In genomic region chr15:31215490-31216209, GRCh38 we compare ENCODE assay signal across 8 cellular contexts.
DNase-seq lines count a peak whose midpoint lies in the region; ATAC-seq and TF ChIP-seq lines count a peak whose summit lies in the region.

No MANE protein-coding gene starts in this region.

- no peaks in the 10 kb centered on the region for H4K20me1 ChIP-seq in Loucy (ENCODE audit: insufficient read depth, low read length, poor library complexity, severe bottlenecking)

- H3K9me3 ChIP-seq in Loucy (ENCODE audit: insufficient read depth, low read depth, low read length): no peaks in the 10 kb centered on the region
- H3K9me3 ChIP-seq in adrenal gland (replicated peaks in 1 of 3): no peaks in the 10 kb centered on the region
- H3K9me3 ChIP-seq in uterus: no peaks in the 10 kb centered on the region

- H3K36me3 ChIP-seq in H7 (replicated peaks; ENCODE audit: control insufficient read depth, insufficient read depth, low read length): no peaks in the 10 kb centered on the region
- no peaks in the 10 kb centered on the region for H3K36me3 ChIP-seq in Loucy (ENCODE audit: insufficient read depth, low read length)
- no peaks in the 10 kb centered on the region for H3K36me3 ChIP-seq in adrenal gland (replicated peaks in 1 of 2)
- no peaks in the 10 kb centered on the region for H3K36me3 ChIP-seq in rectal smooth muscle tissue (ENCODE audit: control insufficient read depth, insufficient read depth, low read length)
- no peaks in the 10 kb centered on the region for H3K36me3 ChIP-seq in uterus

- TF ChIP-seq POLR2A in GM10847 (IDR thresholded peaks at IDR 0.05; ENCODE audit: extremely low read depth, insufficient read length): peak; percentile 44
- peak in 1 of 2 donors; percentile 59 for TF ChIP-seq POLR2A in adrenal gland (IDR thresholded peaks at IDR 0.05)
- peak; percentile 20 to 42 for TF ChIP-seq POLR2A in uterus (IDR thresholded peaks at IDR 0.05)

- 0 out of 2 replicates have a peak, but pooled peaks cover 5% of the 10 kb centered on the region for H3F3A ChIP-seq in Loucy (ENCODE audit: low read depth)

- peak overlapping the region; percentile 68 for H3K4me2 ChIP-seq in Loucy (ENCODE audit: low read depth, low read length, poor library complexity, severe bottlenecking)

- no peaks in the 10 kb centered on the region for H3K9me2 ChIP-seq in Loucy (replicated peaks; ENCODE audit: low read depth, low read length)

- peak overlapping the region; percentile 75; the same call in 1 of the 2 replicates for H2AFZ ChIP-seq in Loucy (ENCODE audit: low read length)

- WGBS in adrenal gland, 4 donors: 1% methylated on average over 58 to 75 of the region's 75 CpGs; no CpG with 5 or more reads in 1 of the 4 donors

- ATAC-seq in left ventricle myocardium superior: peak; percentile 87

- TF ChIP-seq CTCF in Loucy (conservative IDR thresholded peaks at IDR 0.05; ENCODE audit: low read length) (peak; percentile 72), adrenal gland (IDR thresholded peaks at IDR 0.05) (peak; percentile 68 to 92 (median 82)), uterus (IDR thresholded peaks at IDR 0.05) (peak; percentile 74 to 90 (median 86))

- H3K9ac ChIP-seq in Loucy (ENCODE audit: low read depth, low read length, poor library complexity, severe bottlenecking): peak overlapping the region; percentile 82
- peak overlapping the region; percentile 53 for H3K9ac ChIP-seq in rectal smooth muscle tissue (ENCODE audit: low read length)

- no peaks in the 10 kb centered on the region for H3K79me2 ChIP-seq in Loucy (ENCODE audit: insufficient read depth, low read length)

- peak overlapping the region; percentile 26 to 90 (median 82) for H3K27ac ChIP-seq in adrenal gland
- H3K27ac ChIP-seq in rectal smooth muscle tissue (ENCODE audit: low read depth, low read length): peak overlapping the region; percentile 88
- peak overlapping the region; percentile 80 to 90 for H3K27ac ChIP-seq in uterus

- DNase-seq in H7: peak; percentile 94
- peak; percentile 50 to 86 (median 67) for DNase-seq in T-helper 1 cell
- DNase-seq in adrenal gland: peak; percentile 71 to 83 (median 77)
- peak; percentile 93 for DNase-seq in left ventricle myocardium superior
- DNase-seq in uterus: peak; percentile 69 to 73

- H3K4me3 ChIP-seq in H7 (ENCODE audit: insufficient read depth, low read depth, low read length) (peak overlapping the region; percentile 67), Loucy (ENCODE audit: low read length, poor library complexity, severe bottlenecking) (peak overlapping the region; percentile 76), adrenal gland (peak overlapping the region in 2 of 4 donors; percentile 20 to 71), rectal smooth muscle tissue (ENCODE audit: low read length) (peak overlapping the region; percentile 64), uterus (peak overlapping the region; percentile 29 to 59)

- intact Hi-C loops in adrenal gland (cut with DNase I): loop anchor here in 1 of 2 donors (5.0 kb wide), 2 partner anchors 112 to 222 kb away; partner anchors contain the start of gene KLF13
- intact Hi-C loops in left ventricle myocardium superior (cut with micrococcal nuclease): loop anchor here (5.0 kb wide), 1 partner anchor 112 kb away; the partner anchor contains the start of gene KLF13
- intact Hi-C loops in uterus (cut with DNase I; ENCODE audit: low total_unique reads): no loop called here

- H3K4me1 ChIP-seq in Loucy (ENCODE audit: insufficient read depth, low read length, poor library complexity, severe bottlenecking) (peaks cover 25% of the 10 kb centered on the region), adrenal gland (replicated peaks in 1 of 2) (peaks cover 0 to 15% of the 10 kb centered on the region in 2 donors), rectal smooth muscle tissue (ENCODE audit: control insufficient read depth, insufficient read depth, low read length) (peaks cover 10% of the 10 kb centered on the region), uterus (peaks cover 0 to 6% of the 10 kb centered on the region in 2 donors)

- H3K27me3 ChIP-seq in H7 (ENCODE audit: control insufficient read depth, insufficient read depth, low read length) (peaks cover 5% of the 10 kb centered on the region), Loucy (ENCODE audit: insufficient read depth, low read length, poor library complexity, severe bottlenecking) (no peaks in the 10 kb centered on the region), adrenal gland (no peaks in the 10 kb centered on the region), rectal smooth muscle tissue (ENCODE audit: control insufficient read depth, insufficient read depth, low read length) (no peaks in the 10 kb centered on the region), uterus (no peaks in the 10 kb centered on the region)
